In genomic region chr12:69239286-69239921, GRCh38 we compare ENCODE assay signal across 1 cellular context.
A peak's percentile ranks its signal among the peaks of the same experiment; 100 is the strongest.
TF ChIP-seq lines count a peak whose summit lies in the region.

Gene CPSF6 (plus strand): TSS chr12:69239569. CDS start chr12:69239647, 78 bp downstream.

TF ChIP-seq in K562, 482 proteins besides CTCF, POLR2A, EP300 and RAD21 (continued from another document and continues in another):
- peak; percentile 30 for TF ChIP-seq CTCFL (IDR thresholded peaks at IDR 0.05; ENCODE audit: borderline replicate concordance, insufficient read depth, low read depth, low read length, poor library complexity, severe bottlenecking)
- TF ChIP-seq TSHZ1 (CRISPR knock-in tag; IDR thresholded peaks at IDR 0.05) = no peak
- peak; percentile 46 for TF ChIP-seq NEUROD1 (IDR thresholded peaks at IDR 0.05; ENCODE audit: borderline replicate concordance, low read depth, low read length, partially characterized antibody)
- peak; percentile 94 for TF ChIP-seq POLR2AphosphoS5 (IDR thresholded peaks at IDR 0.05; ENCODE audit: control insufficient read depth, insufficient read depth, low read depth, low read length)
- TF ChIP-seq NKRF (IDR thresholded peaks at IDR 0.05; ENCODE audit: borderline replicate concordance) = no peak
- peak; percentile 86 for TF ChIP-seq ZBTB12 (CRISPR knock-in tag; IDR thresholded peaks at IDR 0.05)
- TF ChIP-seq SIN3A (IDR thresholded peaks at IDR 0.05; ENCODE audit: borderline replicate concordance in 2 of 2, control insufficient read depth in 1 of 2, low read depth in 2 of 2, low read length in 2 of 2) = peak in 1 of 2 experiments; percentile 38; a peak in 1 of 4 replicates
- TF ChIP-seq YBX1 (IDR thresholded peaks at IDR 0.05) = no peak
- no peak for TF ChIP-seq TFAM (CRISPR knock-in tag; conservative IDR thresholded peaks at IDR 0.05)
- TF ChIP-seq KDM1A (IDR thresholded peaks at IDR 0.05) = no peak
- TF ChIP-seq U2AF1 (optimal IDR thresholded peaks at IDR 0.05; ENCODE audit: low read depth, low read length) = peak; percentile 32
- no peak for TF ChIP-seq PTTG1 (tag; IDR thresholded peaks at IDR 0.05; ENCODE audit: low read depth)
- no peak for TF ChIP-seq NFATC3 (IDR thresholded peaks at IDR 0.05)
- peak; percentile 90 for TF ChIP-seq THAP12 (CRISPR knock-in tag; IDR thresholded peaks at IDR 0.05)
- TF ChIP-seq TARDBP (IDR thresholded peaks at IDR 0.05) = no peak
- TF ChIP-seq ESRRA (IDR thresholded peaks at IDR 0.05; ENCODE audit: borderline replicate concordance, low read depth) = peak; percentile 41; the same call in 1 of the 2 replicates
- TF ChIP-seq SMARCB1 (IDR thresholded peaks at IDR 0.05; ENCODE audit: insufficient read length, low read depth) = no peak
- no peak for TF ChIP-seq ZBED1 (IDR thresholded peaks at IDR 0.05)
- TF ChIP-seq CEBPG (CRISPR knock-in tag; IDR thresholded peaks at IDR 0.05) = peak; percentile 89
- TF ChIP-seq CEBPG (tag; conservative IDR thresholded peaks at IDR 0.05 in 1 of 2, IDR thresholded peaks at IDR 0.05 in 1 of 2) = peak; percentile 78 to 82; a peak in 3 of 4 replicates
- TF ChIP-seq ZNF609 (CRISPR knock-in tag; IDR thresholded peaks at IDR 0.05; ENCODE audit: borderline replicate concordance) = peak; percentile 72; the same call in 1 of the 2 replicates
- TF ChIP-seq ZNF589 (CRISPR knock-in tag; IDR thresholded peaks at IDR 0.05; ENCODE audit: low read depth) = no peak
- TF ChIP-seq CREB3L1 (IDR thresholded peaks at IDR 0.05; ENCODE audit: borderline replicate concordance, low read depth) = 0 out of 2 replicates have a peak, but pooled peaks have one; percentile 38
- peak; percentile 4 for TF ChIP-seq MEIS2 (IDR thresholded peaks at IDR 0.05; ENCODE audit: partially characterized antibody)
- peak; percentile 66 for TF ChIP-seq CEBPB (tag; IDR thresholded peaks at IDR 0.05)
- no peak for TF ChIP-seq NR1H2 (CRISPR knock-in tag; IDR thresholded peaks at IDR 0.05)
- TF ChIP-seq TAF1 (IDR thresholded peaks at IDR 0.05; ENCODE audit: control insufficient read depth, extremely low read depth, insufficient read depth, low read length, severe bottlenecking) = peak; percentile 94
- TF ChIP-seq GABPB1 (CRISPR knock-in tag; IDR thresholded peaks at IDR 0.05) = peak; percentile 92
- peak in 1 of 2 experiments; percentile 74; a peak in 2 of 4 replicates for TF ChIP-seq ZNF639 (CRISPR knock-in tag; conservative IDR thresholded peaks at IDR 0.05 in 1 of 2, IDR thresholded peaks at IDR 0.05 in 1 of 2)
- TF ChIP-seq TRIM25 (IDR thresholded peaks at IDR 0.05; ENCODE audit: borderline replicate concordance) = no peak
- TF ChIP-seq PPARD (CRISPR knock-in tag; IDR thresholded peaks at IDR 0.05) = no peak
- peak; percentile 73 for TF ChIP-seq EGR1 (conservative IDR thresholded peaks at IDR 0.05)
- peak; percentile 97 for TF ChIP-seq VEZF1 (CRISPR knock-in tag; IDR thresholded peaks at IDR 0.05)
